Comparison of ENCODE assay signal across 1 cellular context in genomic region chr11:34653031-34653430, GRCh38.
A peak's percentile ranks its signal among the peaks of the same experiment; 100 is the strongest.
TF ChIP-seq lines count a peak whose summit lies in the region.

No MANE protein-coding gene starts in this region.

TF ChIP-seq in HepG2, 621 proteins besides CTCF, POLR2A, EP300 and RAD21:
- TF ChIP-seq FOXO4 (CRISPR knock-in tag; conservative IDR thresholded peaks at IDR 0.05) (0 out of 2 replicates have a peak, but pooled peaks have one; percentile 73), ZNF446 (CRISPR knock-in tag; IDR thresholded peaks at IDR 0.05) (no peak)
